ENCODE assay signal across 10 cellular contexts in genomic region chr2:101718993-101719571, GRCh38. TPM values are rescaled to one million over a fixed set of nuclear protein-coding genes. Genes with fewer than 3 reads are reported as not detected.
A peak's percentile ranks its signal among the peaks of the same experiment; 100 is the strongest.
DNase-seq lines count a peak whose midpoint lies in the region; ATAC-seq and TF ChIP-seq lines count a peak whose summit lies in the region.
"Had no signal": no experiment of that assay in that cellular context is flagged by ENCODE, and none has a peak within 500 bp of the region (broad histone marks: within the 10 kb centered on the region; RNA-seq: fewer than 3 reads in every experiment).

No MANE protein-coding gene starts in this region.

- peaks cover 76% of the 10 kb centered on the region for H4K20me1 ChIP-seq in Loucy (ENCODE audit: insufficient read depth, low read length, poor library complexity, severe bottlenecking)

- H3K27me3 ChIP-seq in Loucy (ENCODE audit: insufficient read depth, low read length, poor library complexity, severe bottlenecking), result no peaks in the 10 kb centered on the region

- H2AFZ ChIP-seq in Loucy (ENCODE audit: low read length), result no peak overlapping the region

- peaks cover 44% of the 10 kb centered on the region for H3K36me3 Mint-ChIP-seq in activated naive CD8-positive, alpha-beta T cell treated with anti-CD3 and anti-CD28 coated beads, Interleukin-2, amount 10 ng/mL, durations not matched to agents 7 days and 5 days
- H3K36me3 Mint-ChIP-seq in osteocyte (ENCODE audit: unreplicated experiment), result peaks cover 8% of the 10 kb centered on the region

- H3K4me1 Mint-ChIP-seq in activated naive CD8-positive, alpha-beta T cell treated with anti-CD3 and anti-CD28 coated beads, Interleukin-2, amount 10 ng/mL, durations not matched to agents 7 days and 5 days, result peaks cover 46% of the 10 kb centered on the region
- peaks cover 48% of the 10 kb centered on the region for H3K4me1 Mint-ChIP-seq in osteocyte (ENCODE audit: unreplicated experiment)

- DNase-seq in EH (ENCODE audit: low read depth) (peak; percentile 63), osteocyte (ENCODE audit: extremely low spot score, unreplicated experiment) (no peak), GM10266 (ENCODE audit: extremely low spot score) (no peak), NCI-H1105 treated with DMSO at 0.1 percent for 48 hours (lab: John Stamatoyannopoulos, UW) (no peak), NCI-H526 (lab: John Stamatoyannopoulos, UW) (no peak), NOMO-1 treated with DMSO at 0.1 percent for 48 hours (lab: John Stamatoyannopoulos, UW; ENCODE audit: unreplicated experiment) (no peak)
- no peak for DNase-seq in activated naive CD8-positive, alpha-beta T cell treated with anti-CD3 and anti-CD28 coated beads, Interleukin-2, amount 10 ng/mL, durations not matched to agents 7 days and 5 days
- DNase-seq: NCI-H2171, nephron progenitor cell had no signal

- peak overlapping the region; percentile 9 for H3K4me3 ChIP-seq in Loucy (ENCODE audit: low read length, poor library complexity, severe bottlenecking)

- H3F3A ChIP-seq in Loucy (ENCODE audit: low read depth), result 0 out of 2 replicates have a peak, but pooled peaks cover 3% of the 10 kb centered on the region

- peaks cover 4% of the 10 kb centered on the region for H3K9me3 Mint-ChIP-seq in activated naive CD8-positive, alpha-beta T cell treated with anti-CD3 and anti-CD28 coated beads, Interleukin-2, amount 10 ng/mL, durations not matched to agents 7 days and 5 days
- no peaks in the 10 kb centered on the region for H3K9me3 Mint-ChIP-seq in osteocyte (ENCODE audit: unreplicated experiment)

- no peaks in the 10 kb centered on the region for H3K36me3 ChIP-seq in Loucy (ENCODE audit: insufficient read depth, low read length)

- peaks cover 99% of the 10 kb centered on the region for H3K79me2 ChIP-seq in Loucy (ENCODE audit: insufficient read depth, low read length)

- H3K9ac ChIP-seq in Loucy (ENCODE audit: low read depth, low read length, poor library complexity, severe bottlenecking), result peak overlapping the region; percentile 26

- no peaks in the 10 kb centered on the region for H3K9me3 ChIP-seq in Loucy (ENCODE audit: insufficient read depth, low read depth, low read length)

- peak overlapping the region; percentile 69 for H3K4me3 Mint-ChIP-seq in activated naive CD8-positive, alpha-beta T cell treated with anti-CD3 and anti-CD28 coated beads, Interleukin-2, amount 10 ng/mL, durations not matched to agents 7 days and 5 days
- H3K4me3 Mint-ChIP-seq in osteocyte (ENCODE audit: unreplicated experiment), result no peak overlapping the region
- H3K4me3 Mint-ChIP-seq: nephron progenitor cell had no signal

- peak overlapping the region; percentile 95 for H3K27ac Mint-ChIP-seq in activated naive CD8-positive, alpha-beta T cell treated with anti-CD3 and anti-CD28 coated beads, Interleukin-2, amount 10 ng/mL, durations not matched to agents 7 days and 5 days
- peak overlapping the region; percentile 81 for H3K27ac Mint-ChIP-seq in osteocyte (ENCODE audit: unreplicated experiment)
- H3K27ac Mint-ChIP-seq: nephron progenitor cell had no signal

- H3K9me2 ChIP-seq in Loucy (replicated peaks; ENCODE audit: low read depth, low read length), result no peaks in the 10 kb centered on the region

- peak; percentile 98 for ATAC-seq in activated naive CD8-positive, alpha-beta T cell treated with anti-CD3 and anti-CD28 coated beads, Interleukin-2, amount 10 ng/mL, durations not matched to agents 7 days and 5 days (ENCODE audit: low read depth)

- H3K4me1 ChIP-seq in Loucy (ENCODE audit: insufficient read depth, low read length, poor library complexity, severe bottlenecking), result peaks cover 61% of the 10 kb centered on the region

- no peaks in the 10 kb centered on the region for H3K27me3 Mint-ChIP-seq in activated naive CD8-positive, alpha-beta T cell treated with anti-CD3 and anti-CD28 coated beads, Interleukin-2, amount 10 ng/mL, durations not matched to agents 7 days and 5 days
- H3K27me3 Mint-ChIP-seq in osteocyte (ENCODE audit: unreplicated experiment), result no peaks in the 10 kb centered on the region

- POLR2A ChIA-PET in activated naive CD8-positive, alpha-beta T cell treated with anti-CD3 and anti-CD28 coated beads, Interleukin-2, amount 10 ng/mL, durations not matched to agents 7 days and 5 days (lab: Charles Lee), result interaction anchor here (0.6 to 3.5 kb wide), 5 partner anchors 9 to 379 kb away, joined by 3 to 22 read pairs (median 12); partner anchors contain the start of gene MAP4K4

- TF ChIP-seq CTCF in Loucy (conservative IDR thresholded peaks at IDR 0.05; ENCODE audit: low read length), result no peak
- TF ChIP-seq CTCF in osteocyte (IDR thresholded peaks at IDR 0.05), result no peak
- no peak for TF ChIP-seq CTCF in GM10266 (IDR thresholded peaks at IDR 0.05; ENCODE audit: control insufficient read depth, insufficient read depth, low read depth, missing control alignments)

- H3K4me2 ChIP-seq in Loucy (ENCODE audit: low read depth, low read length, poor library complexity, severe bottlenecking), result peak overlapping the region; percentile 49

RNA-seq across cellular contexts. Expression of gene MAP4K4, which starts 21.6 kb away (rescaled TPM):
- total RNA-seq in activated naive CD8-positive, alpha-beta T cell treated with anti-CD3 and anti-CD28 coated beads, Interleukin-2, amount 10 ng/mL, durations not matched to agents 7 days and 5 days, result 10 to 100 TPM; 79.8 to 84.5 TPM
- total RNA-seq in osteocyte, result 123 and 126 TPM in 2 replicates
